In genomic region chr13:76164290-76164689, GRCh38 we compare ENCODE assay signal across 17 cellular contexts.
A peak's percentile ranks its signal among the peaks of the same experiment; 100 is the strongest.
DNase-seq lines count a peak whose midpoint lies in the region; TF ChIP-seq lines count a peak whose summit lies in the region.
"Had no signal": no experiment of that assay in that cellular context is flagged by ENCODE, and none has a peak within 500 bp of the region (broad histone marks: within the 10 kb centered on the region; RNA-seq: fewer than 3 reads in every experiment).

No MANE protein-coding gene starts in this region.

- H3K36me3 ChIP-seq in neuronal stem cell (replicated peaks in 1 of 2; ENCODE audit: control insufficient read depth in 2 of 2, insufficient read depth in 2 of 2, low read length in 2 of 2), result no peaks in the 10 kb centered on the region

- no peak overlapping the region for H4K8ac ChIP-seq in neuronal stem cell (ENCODE audit: low read depth, low read length)

- no peak overlapping the region for H2AK5ac ChIP-seq in neuronal stem cell (ENCODE audit: low read depth, low read length)

- no peak overlapping the region for H3K14ac ChIP-seq in neuronal stem cell (ENCODE audit: low read length)

- no peaks in the 10 kb centered on the region for H3K79me1 ChIP-seq in neuronal stem cell (ENCODE audit: low read depth, low read length)

- H3K4ac ChIP-seq in neuronal stem cell (ENCODE audit: low read length), result no peak overlapping the region

- no peak overlapping the region for H4K91ac ChIP-seq in neuronal stem cell (ENCODE audit: low read depth, low read length, poor library complexity)

- no peaks in the 10 kb centered on the region for H3K27me3 ChIP-seq in neuronal stem cell (ENCODE audit: control insufficient read depth in 3 of 3, insufficient read depth in 3 of 3, low read depth in 1 of 3, low read length in 3 of 3)

- H2AFZ ChIP-seq in neuronal stem cell (ENCODE audit: low read length), result no peak overlapping the region

- H3K9me3 ChIP-seq in neuronal stem cell (replicated peaks in 1 of 2; ENCODE audit: control insufficient read depth in 2 of 2, insufficient read depth in 1 of 2, low read depth in 1 of 2, low read length in 2 of 2), result no peaks in the 10 kb centered on the region

- no peak overlapping the region for H2BK12ac ChIP-seq in neuronal stem cell (ENCODE audit: low read length)

- no peak overlapping the region for H2BK5ac ChIP-seq in neuronal stem cell (ENCODE audit: low read length)

- H2BK120ac ChIP-seq in neuronal stem cell (ENCODE audit: low read depth, low read length), result no peak overlapping the region

- no peak overlapping the region for H3K27ac ChIP-seq in neuronal stem cell (replicated peaks; ENCODE audit: low read length)

- no peak overlapping the region for H3K9ac ChIP-seq in neuronal stem cell (ENCODE audit: low read depth, low read length, poor library complexity)

- H3K4me3 ChIP-seq in epithelial cell of esophagus (ENCODE audit: low read length), result no peak overlapping the region
- H3K4me3 ChIP-seq in neuronal stem cell (ENCODE audit: low read length in 2 of 2), result no peak overlapping the region

- no peak overlapping the region for H3K4me2 ChIP-seq in neuronal stem cell (ENCODE audit: insufficient read depth, low read length, poor library complexity, severe bottlenecking)

- H2BK15ac ChIP-seq in neuronal stem cell (ENCODE audit: low read length), result no peak overlapping the region

- H3K4me1 ChIP-seq in neuronal stem cell (ENCODE audit: control insufficient read depth in 2 of 2, insufficient read depth in 1 of 2, low read depth in 1 of 2, low read length in 2 of 2), result no peaks in the 10 kb centered on the region

- no peak for TF ChIP-seq CTCF in epithelial cell of esophagus (IDR thresholded peaks at IDR 0.05; ENCODE audit: insufficient read depth, low read depth, low read length, missing control alignments)

- no CpG with 5 or more reads among the region's 3 CpGs for WGBS in neuronal stem cell (ENCODE audit: extremely low coverage in 2 of 2, insufficient read length in 2 of 2, insufficient replicate concordance in 1 of 2), 2 donors

- peak; percentile 2 for DNase-seq in EL
- DNase-seq in M059J (ENCODE audit: low read depth), result peak; percentile 0
- peak; percentile 46 for DNase-seq in epithelial cell of esophagus (ENCODE audit: low read depth)
- no peak for DNase-seq in neuronal stem cell (ENCODE audit: low spot score)
- no peak for DNase-seq in SK-N-DZ (ENCODE audit: low spot score)
- DNase-seq in CD1c-positive myeloid dendritic cell (ENCODE audit: extremely low spot score), result no peak
- no peak for DNase-seq in effector CD8-positive, alpha-beta T cell (lab: John Stamatoyannopoulos, UW)
- no peak for DNase-seq in activated CD8-positive, alpha-beta memory T cell treated with anti-CD3 and anti-CD28 coated beads, Interleukin-2, amount 50 U/mL, for 48 hours
- DNase-seq: ACHN; CD4-positive, alpha-beta memory T cell; KBM-7; MM.1S; NCI-H1105; NCI-H187 treated with DMSO at 0.1 percent for 48 hours; NCI-H526; SIG-M5; SW 1271 had no signal

- H3K18ac ChIP-seq in neuronal stem cell (ENCODE audit: low read length), result peak overlapping the region; percentile 35

- H3K23ac ChIP-seq in neuronal stem cell (ENCODE audit: low read depth, low read length, poor library complexity), result no peak overlapping the region

Comparison
In these comparisons a context has a peak if more than half of its experiments do, and no peak if none do; other contexts are left out.
1. DNase-seq: peak in EL (single experiment), M059J (single experiment) and epithelial cell of esophagus (single experiment); none in neuronal stem cell (single experiment), SK-N-DZ (single experiment), CD1c-positive myeloid dendritic cell (single experiment), effector CD8-positive, alpha-beta T cell (single experiment) and activated CD8-positive, alpha-beta memory T cell treated with anti-CD3 and anti-CD28 coated beads, Interleukin-2, amount 50 U/mL, for 48 hours (single experiment).